18 cellular contexts compared by ENCODE assay signal in the genomic region with DNA sequence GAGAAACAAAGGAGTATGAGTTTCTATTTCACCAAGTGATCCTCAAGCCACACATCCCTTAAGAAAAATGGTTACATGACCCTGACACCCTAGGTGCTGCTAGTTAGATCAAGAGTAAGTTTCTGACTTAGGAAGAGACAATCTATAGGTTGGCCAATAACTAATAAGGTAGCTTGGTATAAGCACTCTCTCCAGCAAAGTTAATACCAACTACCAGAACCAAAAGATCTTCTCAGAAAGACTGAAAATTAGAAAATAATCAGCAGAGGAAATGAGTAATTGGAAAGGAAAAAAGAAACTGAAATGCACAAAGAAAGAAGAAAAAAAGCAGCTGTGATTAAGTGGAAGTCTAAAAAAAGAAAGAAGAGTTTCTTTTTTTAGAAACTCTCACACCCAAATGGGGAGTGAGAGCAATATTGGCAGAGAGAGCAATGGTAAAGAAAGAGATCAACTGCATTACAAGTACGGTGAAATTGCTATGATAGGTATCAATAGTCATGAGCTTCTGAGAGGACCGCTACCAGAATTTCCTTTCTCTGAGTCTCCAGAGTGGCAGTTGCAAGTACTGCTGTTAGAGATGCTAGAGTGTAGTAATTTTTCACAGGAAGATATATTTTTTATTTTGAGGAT.
DNase-seq lines count a peak whose midpoint lies in the region; ATAC-seq and TF ChIP-seq lines count a peak whose summit lies in the region.
"Had no signal": no experiment of that assay in that cellular context is flagged by ENCODE, and none has a peak within 500 bp of the region (broad histone marks: within the 10 kb centered on the region; RNA-seq: fewer than 3 reads in every experiment).

No MANE protein-coding gene starts in this region.

- peaks cover 19% of the 10 kb centered on the region for H3K9me3 Mint-ChIP-seq in activated naive CD4-positive, alpha-beta T cell treated with anti-CD3 and anti-CD28 coated beads for 36 hours
- H3K9me3 Mint-ChIP-seq in activated naive CD8-positive, alpha-beta T cell treated with anti-CD3 and anti-CD28 coated beads, Interleukin-2, amount 50 U/mL, for 24 hours: peaks cover 41% of the 10 kb centered on the region

- no peak overlapping the region for H3K27ac ChIP-seq in caudate nucleus (ENCODE audit: low read depth, low read length)
- H3K27ac ChIP-seq in breast epithelium: no peak overlapping the region
- H3K27ac ChIP-seq: esophagus squamous epithelium had no signal

- CTCF ChIA-PET in activated naive CD4-positive, alpha-beta T cell treated with anti-CD3 and anti-CD28 coated beads for 36 hours (lab: Charles Lee): no interaction called here
- CTCF ChIA-PET in HEK293T (lab: Yijun Ruan, JAX): no interaction called here

- no peak for DNase-seq in activated naive CD4-positive, alpha-beta T cell treated with anti-CD3 and anti-CD28 coated beads for 36 hours
- DNase-seq in activated naive CD4-positive, alpha-beta T cell treated with anti-CD3 and anti-CD28 coated beads, Interleukin-2, amount 50 U/mL, for 16 hours: no peak
- no peak for DNase-seq in activated naive CD8-positive, alpha-beta T cell treated with anti-CD3 and anti-CD28 coated beads, Interleukin-2, amount 50 U/mL, for 24 hours
- DNase-seq in caudate nucleus (lab: John Stamatoyannopoulos, UW) (no peak), HEK293T (ENCODE audit: extremely low spot score) (no peak), breast epithelium (ENCODE audit: low spot score in 2 of 2) (no peak)
- DNase-seq: amniotic stem cell; Caco-2; esophagus squamous epithelium; NCI-H1417 treated with DMSO at 0.1 percent for 48 hours; NCI-H526; retina; stimulated activated CD4-positive, alpha-beta T cell treated with anti-CD3 and anti-CD28 coated beads, Interleukin-4, amount 100 ng/mL, for 1 hour had no signal

- peaks cover 24% of the 10 kb centered on the region for H3K4me1 Mint-ChIP-seq in activated naive CD4-positive, alpha-beta T cell treated with anti-CD3 and anti-CD28 coated beads for 36 hours (ENCODE audit: low read depth)
- H3K4me1 Mint-ChIP-seq in activated naive CD8-positive, alpha-beta T cell treated with anti-CD3 and anti-CD28 coated beads, Interleukin-2, amount 50 U/mL, for 24 hours: peaks cover 31% of the 10 kb centered on the region
- H3K4me1 Mint-ChIP-seq: stimulated activated memory B cell treated with anti-CD40 and anti-IgM and Interleukin-4, amounts not matched to agents 10 μg/mL and 1 μg/mL and 100 μg/mL, for 72 hours had no signal

- TF ChIP-seq CTCF in breast epithelium (IDR thresholded peaks at IDR 0.05): no peak

- peaks cover 5 to 34% of the 10 kb centered on the region in 2 donors for H3K9me3 ChIP-seq in breast epithelium

- intact Hi-C loops in activated naive CD4-positive, alpha-beta T cell treated with anti-CD3 and anti-CD28 coated beads for 36 hours (cut with micrococcal nuclease): loop anchor here (5.0 kb wide), 1 partner anchor 591 kb away; the partner anchor contains the start of gene VCAN
- intact Hi-C loops in breast epithelium (cut with DNase I; ENCODE audit: low total_unique reads): no loop called here

- H3K27ac Mint-ChIP-seq in activated naive CD4-positive, alpha-beta T cell treated with anti-CD3 and anti-CD28 coated beads for 36 hours: peak overlapping the region; percentile 6
- peak overlapping the region; percentile 10 for H3K27ac Mint-ChIP-seq in activated naive CD8-positive, alpha-beta T cell treated with anti-CD3 and anti-CD28 coated beads, Interleukin-2, amount 50 U/mL, for 24 hours
- H3K27ac Mint-ChIP-seq: naive thymus-derived CD8-positive, alpha-beta T cell; stimulated activated memory B cell treated with anti-CD40 and anti-IgM and Interleukin-4, amounts not matched to agents 10 μg/mL and 1 μg/mL and 100 μg/mL, for 72 hours had no signal

- peaks cover 3% of the 10 kb centered on the region for H3K36me3 Mint-ChIP-seq in activated naive CD4-positive, alpha-beta T cell treated with anti-CD3 and anti-CD28 coated beads for 36 hours (ENCODE audit: low read depth)
- no peaks in the 10 kb centered on the region for H3K36me3 Mint-ChIP-seq in activated naive CD8-positive, alpha-beta T cell treated with anti-CD3 and anti-CD28 coated beads, Interleukin-2, amount 50 U/mL, for 24 hours (ENCODE audit: low read depth)
- H3K36me3 Mint-ChIP-seq: stimulated activated memory B cell treated with anti-CD40 and anti-IgM and Interleukin-4, amounts not matched to agents 10 μg/mL and 1 μg/mL and 100 μg/mL, for 72 hours had no signal

- H3K4me3 Mint-ChIP-seq in activated naive CD4-positive, alpha-beta T cell treated with anti-CD3 and anti-CD28 coated beads for 36 hours: no peak overlapping the region
- H3K4me3 Mint-ChIP-seq in activated naive CD8-positive, alpha-beta T cell treated with anti-CD3 and anti-CD28 coated beads, Interleukin-2, amount 50 U/mL, for 24 hours: no peak overlapping the region
- H3K4me3 Mint-ChIP-seq: naive thymus-derived CD8-positive, alpha-beta T cell; stimulated activated memory B cell treated with anti-CD40 and anti-IgM and Interleukin-4, amounts not matched to agents 10 μg/mL and 1 μg/mL and 100 μg/mL, for 72 hours had no signal

- no peak for TF ChIP-seq POLR2A in breast epithelium (IDR thresholded peaks at IDR 0.05)

- H3K4me3 ChIP-seq in breast epithelium: no peak overlapping the region
- H3K4me3 ChIP-seq: esophagus squamous epithelium, K562 had no signal

- H3K36me3 ChIP-seq in breast epithelium: no peaks in the 10 kb centered on the region
- H3K36me3 ChIP-seq: esophagus squamous epithelium had no signal

- peak; percentile 54 for ATAC-seq in GM21526 (IDR thresholded peaks at IDR 0.05; ENCODE audit: low FRiP score, unreplicated experiment)
- peak; percentile 40 for ATAC-seq in HG03108 (IDR thresholded peaks at IDR 0.05; ENCODE audit: unreplicated experiment)
- ATAC-seq in activated naive CD8-positive, alpha-beta T cell treated with anti-CD3 and anti-CD28 coated beads, Interleukin-2, amount 50 U/mL, for 24 hours: no peak
- ATAC-seq: K562; naive thymus-derived CD8-positive, alpha-beta T cell; stimulated activated memory B cell treated with anti-CD40 and anti-IgM and Interleukin-4, amounts not matched to agents 10 μg/mL and 1 μg/mL and 100 μg/mL, for 72 hours had no signal

- POLR2A ChIA-PET in HEK293T (lab: Yijun Ruan, JAX): no interaction called here

- H3K27me3 ChIP-seq in breast epithelium: no peaks in the 10 kb centered on the region
- H3K27me3 ChIP-seq: esophagus squamous epithelium had no signal

- H3K27me3 Mint-ChIP-seq in activated naive CD4-positive, alpha-beta T cell treated with anti-CD3 and anti-CD28 coated beads for 36 hours (ENCODE audit: low read depth): peaks cover 8% of the 10 kb centered on the region
- H3K27me3 Mint-ChIP-seq in activated naive CD8-positive, alpha-beta T cell treated with anti-CD3 and anti-CD28 coated beads, Interleukin-2, amount 50 U/mL, for 24 hours: peaks cover 5% of the 10 kb centered on the region

- no peaks in the 10 kb centered on the region for H3K4me1 ChIP-seq in breast epithelium
- H3K4me1 ChIP-seq: Caco-2, esophagus squamous epithelium had no signal

TF ChIP-seq in HEK293T, 16 proteins besides CTCF, POLR2A, EP300 and RAD21:
- no peak for TF ChIP-seq FOXA1 (IDR thresholded peaks at IDR 0.05)
- no peak for TF ChIP-seq CTBP1 (IDR thresholded peaks at IDR 0.05; ENCODE audit: borderline replicate concordance)
- TF ChIP-seq, protein P1, sequence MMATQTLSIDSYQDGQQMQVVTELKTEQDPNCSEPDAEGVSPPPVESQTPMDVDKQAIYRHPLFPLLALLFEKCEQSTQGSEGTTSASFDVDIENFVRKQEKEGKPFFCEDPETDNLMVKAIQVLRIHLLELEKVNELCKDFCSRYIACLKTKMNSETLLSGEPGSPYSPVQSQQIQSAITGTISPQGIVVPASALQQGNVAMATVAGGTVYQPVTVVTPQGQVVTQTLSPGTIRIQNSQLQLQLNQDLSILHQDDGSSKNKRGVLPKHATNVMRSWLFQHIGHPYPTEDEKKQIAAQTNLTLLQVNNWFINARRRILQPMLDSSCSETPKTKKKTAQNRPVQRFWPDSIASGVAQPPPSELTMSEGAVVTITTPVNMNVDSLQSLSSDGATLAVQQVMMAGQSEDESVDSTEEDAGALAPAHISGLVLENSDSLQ (IDR thresholded peaks at IDR 0.05): no peak
- TF ChIP-seq ZNF384 (IDR thresholded peaks at IDR 0.05): no peak
- no peak for TF ChIP-seq BHLHE40 (IDR thresholded peaks at IDR 0.05; ENCODE audit: borderline replicate concordance)
- no peak for TF ChIP-seq L3MBTL2 (conservative IDR thresholded peaks at IDR 0.05)
- no peak for TF ChIP-seq SP1 (IDR thresholded peaks at IDR 0.05)
TF ChIP-seq in HEK293T: peak in this region for 0.
